19 cellular contexts compared by ENCODE assay signal in genomic region chr11:7585816-7586215, GRCh38.
A peak's percentile ranks its signal among the peaks of the same experiment; 100 is the strongest.
DNase-seq lines count a peak whose midpoint lies in the region; ATAC-seq, FAIRE-seq and TF ChIP-seq lines count a peak whose summit lies in the region.
"Had no signal": no experiment of that assay in that cellular context is flagged by ENCODE, and none has a peak within 500 bp of the region (broad histone marks: within the 10 kb centered on the region; RNA-seq: fewer than 3 reads in every experiment).

No MANE protein-coding gene starts in this region.

- no peak overlapping the region for H3K4me2 ChIP-seq in PC-3 (ENCODE audit: low read length)
- H3K4me2 ChIP-seq: KMS-11 had no signal

- ATAC-seq in PC-3 (no peak), left colon (peak; percentile 64), GM21786 (IDR thresholded peaks at IDR 0.05; ENCODE audit: unreplicated experiment) (no peak), GM21825 (IDR thresholded peaks at IDR 0.05; ENCODE audit: unreplicated experiment) (no peak)
- ATAC-seq: HepG2 had no signal

- CTCF ChIA-PET in PC-3 (lab: Charles Lee) = no interaction called here

- H3K4me1 ChIP-seq in PC-3 (ENCODE audit: insufficient read depth, low read length) = peaks cover 7% of the 10 kb centered on the region; the same call in 1 of the 2 replicates
- H3K4me1 ChIP-seq: SJSA1 had no signal

- H4K20me1 ChIP-seq in PC-3 (ENCODE audit: low read length) = no peaks in the 10 kb centered on the region

- no peaks in the 10 kb centered on the region for H3K27me3 ChIP-seq in PC-3 (ENCODE audit: low read length)
- H3K27me3 ChIP-seq: SJSA1 had no signal

- intact Hi-C loops in PC-3 (cut with micrococcal nuclease) (no loop called here), left colon (cut with DNase I, micrococcal nuclease) (no loop called here)

- H3K79me2 ChIP-seq in PC-3 (ENCODE audit: low read length) = no peaks in the 10 kb centered on the region

- no peaks in the 10 kb centered on the region for H3F3A ChIP-seq in PC-3 (ENCODE audit: low read length, unreplicated experiment)

- no peaks in the 10 kb centered on the region for H3K36me3 ChIP-seq in PC-3 (ENCODE audit: low read depth, low read length)
- H3K36me3 ChIP-seq: SJSA1 had no signal

- no TSS peak for BruUV-seq in PC-3 (replicated peaks; lab: Mats Ljungman, UMichigan)

- FAIRE-seq in HTR-8/SVneo (lab: Jason Lieb, UNC) = no peak
- FAIRE-seq: A204.1, HepG2 had no signal

- H3K9me2 ChIP-seq in PC-3 (replicated peaks; ENCODE audit: low read length) = no peaks in the 10 kb centered on the region

- no peaks in the 10 kb centered on the region for H3K9me3 ChIP-seq in PC-3 (ENCODE audit: low read length)
- H3K9me3 ChIP-seq: SJSA1 had no signal

- peak; percentile 42 for DNase-seq in PC-3
- DNase-seq in left colon = no peak
- peak; percentile 69 for DNase-seq in superior temporal gyrus (ENCODE audit: extremely low spot score)
- no peak for DNase-seq in GM10266 (ENCODE audit: extremely low spot score)
- DNase-seq in HTR-8/SVneo (ENCODE audit: insufficient read length, low spot score) = no peak
- DNase-seq: C1 segment of cervical spinal cord, DMS 273 treated with DMSO at 0.1 percent for 48 hours, NCI-H1048, NCI-H146, NCI-H2081, NCI-H510A, NCI-H774 had no signal

- POLR2A ChIA-PET in PC-3 (lab: Charles Lee; ENCODE audit: unreplicated experiment) = no interaction called here

- H3K9ac ChIP-seq in PC-3 (ENCODE audit: low read length) = no peak overlapping the region
- H3K9ac ChIP-seq: KMS-11 had no signal

- peak overlapping the region; percentile 52 for H3K27ac ChIP-seq in C4-2B
- H3K27ac ChIP-seq in PC-3 (ENCODE audit: low read length) = no peak overlapping the region
- H3K27ac ChIP-seq: KMS-11, SJSA1 had no signal

- no peak overlapping the region for H2AFZ ChIP-seq in PC-3 (ENCODE audit: low read length)

- TF ChIP-seq CTCF in C4-2B (conservative IDR thresholded peaks at IDR 0.05) = no peak
- no peak for TF ChIP-seq CTCF in PC-3 (conservative IDR thresholded peaks at IDR 0.05; ENCODE audit: low read depth, low read length)
- no peak for TF ChIP-seq CTCF in GM10266 (IDR thresholded peaks at IDR 0.05; ENCODE audit: control insufficient read depth, insufficient read depth, low read depth, missing control alignments)

- H3K4me3 ChIP-seq in PC-3 (ENCODE audit: low read length) = no peak overlapping the region
- H3K4me3 ChIP-seq: SJSA1 had no signal

Comparison
In these comparisons a context has a peak if more than half of its experiments do, and no peak if none do; other contexts are left out.
1. DNase-seq: peak in PC-3 (single experiment) and superior temporal gyrus (single experiment); none in left colon (0 of 2), GM10266 (single experiment) and HTR-8/SVneo (single experiment).